ENCODE assay signal across 18 cellular contexts in genomic region chr13:74017301-74018092, GRCh38.
A peak's percentile ranks its signal among the peaks of the same experiment; 100 is the strongest.
DNase-seq lines count a peak whose midpoint lies in the region; ATAC-seq and TF ChIP-seq lines count a peak whose summit lies in the region.
"Had no signal": no experiment of that assay in that cellular context is flagged by ENCODE, and none has a peak within 500 bp of the region (broad histone marks: within the 10 kb centered on the region; RNA-seq: fewer than 3 reads in every experiment).

No MANE protein-coding gene starts in this region.

- in situ Hi-C loops in GM13976 (cut with MboI; ENCODE audit: low sequenced_read_pairs, unreplicated experiment), result no loop called here

- no peaks in the 10 kb centered on the region for H3K9me3 ChIP-seq in BE2C
- H3K9me3 ChIP-seq in OCI-LY3 (ENCODE audit: insufficient read depth, low read length), result no peaks in the 10 kb centered on the region
- no peaks in the 10 kb centered on the region for H3K9me3 ChIP-seq in ovary
- H3K9me3 ChIP-seq: body of pancreas had no signal

- no peak overlapping the region for H3K4me3 ChIP-seq in BE2C (ENCODE audit: low read depth, low read length)
- no peak overlapping the region for H3K4me3 ChIP-seq in OCI-LY3 (ENCODE audit: low read length)
- no peak overlapping the region for H3K4me3 ChIP-seq in ovary
- H3K4me3 ChIP-seq: body of pancreas had no signal

- H2AFZ ChIP-seq in OCI-LY3 (ENCODE audit: low read depth, low read length), result no peak overlapping the region

- no peak overlapping the region for H3K9ac ChIP-seq in OCI-LY3 (ENCODE audit: low read length)

- intact Hi-C loops in ovary (cut with DNase I), result no loop called here

- H3K36me3 ChIP-seq in BE2C, result no peaks in the 10 kb centered on the region
- no peaks in the 10 kb centered on the region for H3K36me3 ChIP-seq in OCI-LY3 (replicated peaks; ENCODE audit: low read depth, low read length)
- no peaks in the 10 kb centered on the region for H3K36me3 ChIP-seq in ovary

- WGBS in ovary, 3 donors, result 87 to 94% (median 93%) methylated on average over 4 of the region's 4 CpGs

- no peak for TF ChIP-seq POLR2A in ovary (IDR thresholded peaks at IDR 0.05)

- DNase-seq in BE2C (peak; percentile 41), GM13976 (ENCODE audit: low spot score) (no peak), ovary (no peak)
- no peak for DNase-seq in effector CD4-positive, alpha-beta T cell
- DNase-seq: activated CD8-positive, alpha-beta T cell treated with anti-CD3 and anti-CD28 coated beads for 36 hours; activated effector memory CD4-positive, alpha-beta T cell treated with Interleukin-2 at 50 U/mL for 16 hours; body of pancreas; DMS 273 treated with DMSO at 0.1 percent for 48 hours; effector CD8-positive, alpha-beta T cell; NCI-H1048; NCI-H524 treated with DMSO at 0.1 percent for 48 hours; RPMI8226; stimulated activated CD4-positive, alpha-beta T cell treated with anti-CD3 and anti-CD28 coated beads, Interleukin-4, amount 100 ng/mL, for 24 hours; stimulated activated naive CD8-positive, alpha-beta T cell treated with anti-CD3 and anti-CD28 coated beads, Interleukin-15, Interleukin-2, amounts not matched to agents 100 U/mL and 50 U/mL, for 24 hours had no signal

- no peak for TF ChIP-seq EP300 in ovary (IDR thresholded peaks at IDR 0.05)

- peaks cover 2% of the 10 kb centered on the region for H3K4me1 ChIP-seq in BE2C
- H3K4me1 ChIP-seq in OCI-LY3 (ENCODE audit: low read length), result peaks cover 12% of the 10 kb centered on the region
- H3K4me1 ChIP-seq in ovary (ENCODE audit: insufficient read depth), result no peaks in the 10 kb centered on the region
- H3K4me1 ChIP-seq: body of pancreas had no signal

- no peaks in the 10 kb centered on the region for H3K27me3 ChIP-seq in BE2C
- H3K27me3 ChIP-seq in OCI-LY3 (ENCODE audit: low read depth, low read length), result no peaks in the 10 kb centered on the region
- no peaks in the 10 kb centered on the region for H3K27me3 ChIP-seq in ovary
- H3K27me3 ChIP-seq: body of pancreas had no signal

- no peaks in the 10 kb centered on the region for H3K79me2 ChIP-seq in OCI-LY3 (ENCODE audit: low read length)

- H3K27ac ChIP-seq in OCI-LY3 (ENCODE audit: low read length) (no peak overlapping the region), ovary (no peak overlapping the region)
- H3K27ac ChIP-seq: body of pancreas had no signal

- ATAC-seq in GM18909 (IDR thresholded peaks at IDR 0.05; ENCODE audit: poor library complexity, unreplicated experiment) (peak; percentile 93), HG02884 (IDR thresholded peaks at IDR 0.05; ENCODE audit: unreplicated experiment) (peak; percentile 52), GM19328 (IDR thresholded peaks at IDR 0.05; ENCODE audit: unreplicated experiment) (no peak)
- ATAC-seq: activated CD8-positive, alpha-beta T cell treated with anti-CD3 and anti-CD28 coated beads for 36 hours; body of pancreas; stimulated activated naive CD8-positive, alpha-beta T cell treated with anti-CD3 and anti-CD28 coated beads, Interleukin-15, Interleukin-2, amounts not matched to agents 100 U/mL and 50 U/mL, for 24 hours had no signal

- TF ChIP-seq CTCF in BE2C (IDR thresholded peaks at IDR 0.05; ENCODE audit: low read depth, low read length) (no peak), OCI-LY3 (IDR thresholded peaks at IDR 0.05; ENCODE audit: low read depth, low read length) (no peak), GM13976 (IDR thresholded peaks at IDR 0.05; ENCODE audit: borderline replicate concordance, control extremely low read depth, extremely low read depth, insufficient read depth, missing control alignments) (no peak), ovary (IDR thresholded peaks at IDR 0.05) (no peak)

- peak overlapping the region; percentile 19; the same call in 1 of the 2 replicates for H3K4me2 ChIP-seq in OCI-LY3 (ENCODE audit: low read length)

- H4K20me1 ChIP-seq in OCI-LY3 (ENCODE audit: insufficient read depth, low read length), result 0 out of 2 replicates have a peak, but pooled peaks cover 3% of the 10 kb centered on the region
